In the genomic region with DNA sequence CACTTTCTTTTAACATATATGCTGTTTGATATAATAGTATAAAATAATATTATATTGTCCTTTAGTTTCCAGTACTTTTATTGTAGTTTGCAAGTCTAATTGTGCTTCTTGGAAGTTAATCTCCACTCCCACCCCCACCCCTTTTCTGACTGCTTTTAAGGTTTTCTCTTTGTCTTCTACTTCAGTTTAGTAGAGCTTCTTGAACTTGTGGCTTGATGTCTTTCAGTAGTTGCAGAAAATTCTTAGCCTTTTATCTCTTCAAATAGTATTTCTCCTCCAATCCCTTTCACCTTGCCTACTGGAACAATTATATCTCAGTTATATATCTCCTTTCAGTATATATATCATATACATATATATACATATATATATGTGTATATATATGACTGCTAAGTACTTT, we compare ENCODE assay signal across 6 cellular contexts.
"Had no signal": no experiment of that assay in that cellular context is flagged by ENCODE, and none has a peak within 500 bp of the region (broad histone marks: within the 10 kb centered on the region; RNA-seq: fewer than 3 reads in every experiment).

No MANE protein-coding gene starts in this region.

- H3K27ac ChIP-seq: HL-60, KMS-11 had no signal

- H3K9ac ChIP-seq: KMS-11 had no signal

- H3K4me3 ChIP-seq: K562 had no signal

- H3K4me2 ChIP-seq: KMS-11 had no signal

- DNase-seq: IMR-90, KBM-7, KG1 had no signal
